9 cellular contexts compared by ENCODE assay signal in the genomic region with DNA sequence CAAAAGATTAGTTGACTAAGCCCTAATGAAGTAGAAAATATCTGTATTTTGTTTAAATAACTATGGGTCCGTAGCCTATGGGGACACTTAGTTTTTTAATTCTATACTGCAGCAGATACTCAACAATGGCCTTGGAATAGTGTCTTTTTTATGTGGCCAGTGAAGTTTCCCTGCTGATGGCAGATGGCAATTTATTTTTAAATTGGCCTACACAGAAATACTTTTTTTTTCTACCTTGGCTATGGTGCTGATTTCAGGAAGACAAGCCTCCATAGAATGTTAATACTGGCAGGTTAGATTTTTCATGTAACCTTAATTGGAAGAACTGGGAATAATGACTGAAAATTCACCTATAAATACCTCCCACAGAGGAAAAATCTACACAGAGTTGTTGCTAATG.
"Had no signal": no experiment of that assay in that cellular context is flagged by ENCODE, and none has a peak within 500 bp of the region (broad histone marks: within the 10 kb centered on the region; RNA-seq: fewer than 3 reads in every experiment).

No MANE protein-coding gene starts in this region.

- H3K27ac Mint-ChIP-seq: HFFc6, IgD-negative memory B cell had no signal

- H3K9me3 ChIP-seq: HAP-1 had no signal

- H3K36me3 ChIP-seq: HAP-1 had no signal

- H3K27ac ChIP-seq: GM23248, HL-60 had no signal

- H3K4me1 Mint-ChIP-seq: IgD-negative memory B cell had no signal

- ATAC-seq: HCT116, HepG2 had no signal

- H2AFZ ChIP-seq: GM23248 had no signal

- H3K9me3 Mint-ChIP-seq: HFFc6, IgD-negative memory B cell had no signal

- DNase-seq: GM23248, GOT3, H7, HFFc6 had no signal

- H3K4me3 Mint-ChIP-seq: HFFc6, IgD-negative memory B cell had no signal

- H3K4me3 ChIP-seq: GM23248, HAP-1 had no signal

- H3K27me3 Mint-ChIP-seq: IgD-negative memory B cell had no signal

- H3K9ac ChIP-seq: GM23248 had no signal
